12 cellular contexts compared by ENCODE assay signal in genomic region chr15:64611085-64611484, GRCh38.
A peak's percentile ranks its signal among the peaks of the same experiment; 100 is the strongest.
DNase-seq lines count a peak whose midpoint lies in the region; ATAC-seq and TF ChIP-seq lines count a peak whose summit lies in the region.
"Had no signal": no experiment of that assay in that cellular context is flagged by ENCODE, and none has a peak within 500 bp of the region (broad histone marks: within the 10 kb centered on the region; RNA-seq: fewer than 3 reads in every experiment).

No MANE protein-coding gene starts in this region.

- H3K9me3 ChIP-seq in cardiac muscle cell (ENCODE audit: low read depth) (no peaks in the 10 kb centered on the region), WERI-Rb-1 (ENCODE audit: severe bottlenecking) (no peaks in the 10 kb centered on the region), upper lobe of right lung (no peaks in the 10 kb centered on the region), BE2C (no peaks in the 10 kb centered on the region)
- H3K9me3 ChIP-seq: body of pancreas had no signal

- H3K4me3 ChIP-seq in cardiac muscle cell (no peak overlapping the region), WERI-Rb-1 (ENCODE audit: low read depth, low read length) (no peak overlapping the region), upper lobe of right lung (no peak overlapping the region), BE2C (ENCODE audit: low read depth, low read length) (no peak overlapping the region)
- H3K4me3 ChIP-seq: body of pancreas had no signal

- peaks cover 7% of the 10 kb centered on the region for H3K4me1 ChIP-seq in cardiac muscle cell (ENCODE audit: low read depth)
- peaks cover 14% of the 10 kb centered on the region for H3K4me1 ChIP-seq in upper lobe of right lung
- H3K4me1 ChIP-seq in BE2C = peaks cover 3% of the 10 kb centered on the region

- no peaks in the 10 kb centered on the region for H3K27me3 ChIP-seq in cardiac muscle cell
- no peaks in the 10 kb centered on the region for H3K27me3 ChIP-seq in WERI-Rb-1 (ENCODE audit: insufficient read depth, low read depth, severe bottlenecking)
- H3K27me3 ChIP-seq in upper lobe of right lung = no peaks in the 10 kb centered on the region
- H3K27me3 ChIP-seq in BE2C = no peaks in the 10 kb centered on the region
- H3K27me3 ChIP-seq: body of pancreas had no signal

- TF ChIP-seq CTCF in cardiac muscle cell (IDR thresholded peaks at IDR 0.05; ENCODE audit: low read depth, low read length) (no peak), WERI-Rb-1 (IDR thresholded peaks at IDR 0.05; ENCODE audit: low read depth, low read length) (no peak), upper lobe of right lung (IDR thresholded peaks at IDR 0.05) (no peak), BE2C (IDR thresholded peaks at IDR 0.05; ENCODE audit: low read depth, low read length) (no peak)

- peak overlapping the region; percentile 28 for H3K27ac ChIP-seq in cardiac muscle cell
- H3K27ac ChIP-seq in WERI-Rb-1 = peak overlapping the region; percentile 33
- H3K27ac ChIP-seq in upper lobe of right lung = peak overlapping the region; percentile 36
- H3K27ac ChIP-seq: body of pancreas had no signal

- H3K36me3 ChIP-seq in cardiac muscle cell = no peaks in the 10 kb centered on the region
- H3K36me3 ChIP-seq in WERI-Rb-1 = no peaks in the 10 kb centered on the region
- no peaks in the 10 kb centered on the region for H3K36me3 ChIP-seq in upper lobe of right lung
- H3K36me3 ChIP-seq in BE2C = no peaks in the 10 kb centered on the region

- peak in 1 of 2 donors; percentile 23 for DNase-seq in cardiac muscle cell (ENCODE audit: low read depth in 1 of 2, low spot score in 1 of 2)
- DNase-seq in Right ventricle myocardium superior = no peak
- DNase-seq in WERI-Rb-1 = no peak
- peak; percentile 36 for DNase-seq in iris pigment epithelial cell (ENCODE audit: low read depth)
- DNase-seq in upper lobe of right lung = no peak
- DNase-seq in HUDEP-2 (lab: John Stamatoyannopoulos, UW; ENCODE audit: unreplicated experiment in 76 of 76) = no peak
- DNase-seq in BE2C = no peak
- DNase-seq: body of pancreas; NCI-H1105 treated with DMSO at 0.1 percent for 48 hours; NK-92 treated with Interleukin-12 subunit alpha and Interleukin-12 subunit beta, amount 100 ng/mL, for 24 hours; SHP77 treated with DMSO at 0.1 percent for 48 hours had no signal

- ATAC-seq in Right ventricle myocardium superior (ENCODE audit: poor library complexity) (no peak), upper lobe of right lung (no peak), HG03469 (IDR thresholded peaks at IDR 0.05; ENCODE audit: unreplicated experiment) (no peak)
- ATAC-seq: body of pancreas had no signal

- intact Hi-C loops in Right ventricle myocardium superior (cut with DNase I) = no loop called here
- intact Hi-C loops in upper lobe of right lung (cut with DNase I) = no loop called here
